ENCODE assay signal across 1 cellular context in the genomic region with DNA sequence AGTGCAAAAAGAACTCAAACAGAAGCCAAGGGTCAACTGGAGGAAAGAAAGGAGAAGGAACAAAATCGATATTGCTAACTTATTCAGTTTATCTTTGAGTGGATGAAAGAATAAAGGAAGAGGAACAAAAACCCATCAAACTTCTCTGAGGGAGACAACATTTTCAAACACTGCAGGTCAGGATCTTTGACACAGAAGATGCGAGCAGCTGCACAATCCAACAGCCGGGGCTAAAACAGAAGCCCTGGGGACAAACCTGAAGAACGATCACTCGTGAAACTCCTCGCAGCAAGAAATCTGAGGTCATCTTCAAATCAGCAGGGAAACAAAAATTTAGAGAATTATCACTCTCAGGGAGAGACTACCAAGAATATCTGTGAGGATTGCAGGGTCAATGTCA.
TF ChIP-seq lines count a peak whose summit lies in the region.

No MANE protein-coding gene starts in this region.

TF ChIP-seq in GM23338, 12 proteins besides CTCF, POLR2A, EP300 and RAD21 (continued from another document):
- TF ChIP-seq, protein P1, sequence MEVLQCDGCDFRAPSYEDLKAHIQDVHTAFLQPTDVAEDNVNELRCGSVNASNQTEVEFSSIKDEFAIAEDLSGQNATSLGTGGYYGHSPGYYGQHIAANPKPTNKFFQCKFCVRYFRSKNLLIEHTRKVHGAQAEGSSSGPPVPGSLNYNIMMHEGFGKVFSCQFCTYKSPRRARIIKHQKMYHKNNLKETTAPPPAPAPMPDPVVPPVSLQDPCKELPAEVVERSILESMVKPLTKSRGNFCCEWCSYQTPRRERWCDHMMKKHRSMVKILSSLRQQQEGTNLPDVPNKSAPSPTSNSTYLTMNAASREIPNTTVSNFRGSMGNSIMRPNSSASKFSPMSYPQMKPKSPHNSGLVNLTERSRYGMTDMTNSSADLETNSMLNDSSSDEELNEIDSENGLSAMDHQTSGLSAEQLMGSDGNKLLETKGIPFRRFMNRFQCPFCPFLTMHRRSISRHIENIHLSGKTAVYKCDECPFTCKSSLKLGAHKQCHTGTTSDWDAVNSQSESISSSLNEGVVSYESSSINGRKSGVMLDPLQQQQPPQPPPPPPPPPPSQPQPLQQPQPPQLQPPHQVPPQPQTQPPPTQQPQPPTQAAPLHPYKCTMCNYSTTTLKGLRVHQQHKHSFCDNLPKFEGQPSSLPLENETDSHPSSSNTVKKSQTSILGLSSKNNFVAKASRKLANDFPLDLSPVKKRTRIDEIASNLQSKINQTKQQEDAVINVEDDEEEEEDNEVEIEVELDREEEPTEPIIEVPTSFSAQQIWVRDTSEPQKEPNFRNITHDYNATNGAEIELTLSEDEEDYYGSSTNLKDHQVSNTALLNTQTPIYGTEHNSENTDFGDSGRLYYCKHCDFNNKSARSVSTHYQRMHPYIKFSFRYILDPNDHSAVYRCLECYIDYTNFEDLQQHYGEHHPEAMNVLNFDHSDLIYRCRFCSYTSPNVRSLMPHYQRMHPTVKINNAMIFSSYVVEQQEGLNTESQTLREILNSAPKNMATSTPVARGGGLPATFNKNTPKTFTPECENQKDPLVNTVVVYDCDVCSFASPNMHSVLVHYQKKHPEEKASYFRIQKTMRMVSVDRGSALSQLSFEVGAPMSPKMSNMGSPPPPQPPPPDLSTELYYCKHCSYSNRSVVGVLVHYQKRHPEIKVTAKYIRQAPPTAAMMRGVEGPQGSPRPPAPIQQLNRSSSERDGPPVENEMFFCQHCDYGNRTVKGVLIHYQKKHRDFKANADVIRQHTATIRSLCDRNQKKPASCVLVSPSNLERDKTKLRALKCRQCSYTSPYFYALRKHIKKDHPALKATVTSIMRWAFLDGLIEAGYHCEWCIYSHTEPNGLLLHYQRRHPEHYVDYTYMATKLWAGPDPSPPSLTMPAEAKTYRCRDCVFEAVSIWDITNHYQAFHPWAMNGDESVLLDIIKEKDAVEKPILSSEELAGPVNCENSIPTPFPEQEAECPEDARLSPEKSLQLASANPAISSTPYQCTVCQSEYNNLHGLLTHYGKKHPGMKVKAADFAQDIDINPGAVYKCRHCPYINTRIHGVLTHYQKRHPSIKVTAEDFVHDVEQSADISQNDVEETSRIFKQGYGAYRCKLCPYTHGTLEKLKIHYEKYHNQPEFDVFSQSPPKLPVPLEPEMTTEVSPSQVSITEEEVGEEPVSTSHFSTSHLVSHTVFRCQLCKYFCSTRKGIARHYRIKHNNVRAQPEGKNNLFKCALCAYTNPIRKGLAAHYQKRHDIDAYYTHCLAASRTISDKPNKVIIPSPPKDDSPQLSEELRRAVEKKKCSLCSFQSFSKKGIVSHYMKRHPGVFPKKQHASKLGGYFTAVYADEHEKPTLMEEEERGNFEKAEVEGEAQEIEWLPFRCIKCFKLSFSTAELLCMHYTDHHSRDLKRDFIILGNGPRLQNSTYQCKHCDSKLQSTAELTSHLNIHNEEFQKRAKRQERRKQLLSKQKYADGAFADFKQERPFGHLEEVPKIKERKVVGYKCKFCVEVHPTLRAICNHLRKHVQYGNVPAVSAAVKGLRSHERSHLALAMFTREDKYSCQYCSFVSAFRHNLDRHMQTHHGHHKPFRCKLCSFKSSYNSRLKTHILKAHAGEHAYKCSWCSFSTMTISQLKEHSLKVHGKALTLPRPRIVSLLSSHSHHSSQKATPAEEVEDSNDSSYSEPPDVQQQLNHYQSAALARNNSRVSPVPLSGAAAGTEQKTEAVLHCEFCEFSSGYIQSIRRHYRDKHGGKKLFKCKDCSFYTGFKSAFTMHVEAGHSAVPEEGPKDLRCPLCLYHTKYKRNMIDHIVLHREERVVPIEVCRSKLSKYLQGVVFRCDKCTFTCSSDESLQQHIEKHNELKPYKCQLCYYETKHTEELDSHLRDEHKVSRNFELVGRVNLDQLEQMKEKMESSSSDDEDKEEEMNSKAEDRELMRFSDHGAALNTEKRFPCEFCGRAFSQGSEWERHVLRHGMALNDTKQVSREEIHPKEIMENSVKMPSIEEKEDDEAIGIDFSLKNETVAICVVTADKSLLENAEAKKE (CRISPR knock-in tag; IDR thresholded peaks at IDR 0.05), result no peak
- TF ChIP-seq, protein P2, sequence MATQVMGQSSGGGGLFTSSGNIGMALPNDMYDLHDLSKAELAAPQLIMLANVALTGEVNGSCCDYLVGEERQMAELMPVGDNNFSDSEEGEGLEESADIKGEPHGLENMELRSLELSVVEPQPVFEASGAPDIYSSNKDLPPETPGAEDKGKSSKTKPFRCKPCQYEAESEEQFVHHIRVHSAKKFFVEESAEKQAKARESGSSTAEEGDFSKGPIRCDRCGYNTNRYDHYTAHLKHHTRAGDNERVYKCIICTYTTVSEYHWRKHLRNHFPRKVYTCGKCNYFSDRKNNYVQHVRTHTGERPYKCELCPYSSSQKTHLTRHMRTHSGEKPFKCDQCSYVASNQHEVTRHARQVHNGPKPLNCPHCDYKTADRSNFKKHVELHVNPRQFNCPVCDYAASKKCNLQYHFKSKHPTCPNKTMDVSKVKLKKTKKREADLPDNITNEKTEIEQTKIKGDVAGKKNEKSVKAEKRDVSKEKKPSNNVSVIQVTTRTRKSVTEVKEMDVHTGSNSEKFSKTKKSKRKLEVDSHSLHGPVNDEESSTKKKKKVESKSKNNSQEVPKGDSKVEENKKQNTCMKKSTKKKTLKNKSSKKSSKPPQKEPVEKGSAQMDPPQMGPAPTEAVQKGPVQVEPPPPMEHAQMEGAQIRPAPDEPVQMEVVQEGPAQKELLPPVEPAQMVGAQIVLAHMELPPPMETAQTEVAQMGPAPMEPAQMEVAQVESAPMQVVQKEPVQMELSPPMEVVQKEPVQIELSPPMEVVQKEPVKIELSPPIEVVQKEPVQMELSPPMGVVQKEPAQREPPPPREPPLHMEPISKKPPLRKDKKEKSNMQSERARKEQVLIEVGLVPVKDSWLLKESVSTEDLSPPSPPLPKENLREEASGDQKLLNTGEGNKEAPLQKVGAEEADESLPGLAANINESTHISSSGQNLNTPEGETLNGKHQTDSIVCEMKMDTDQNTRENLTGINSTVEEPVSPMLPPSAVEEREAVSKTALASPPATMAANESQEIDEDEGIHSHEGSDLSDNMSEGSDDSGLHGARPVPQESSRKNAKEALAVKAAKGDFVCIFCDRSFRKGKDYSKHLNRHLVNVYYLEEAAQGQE (IDR thresholded peaks at IDR 0.05; ENCODE audit: unreplicated experiment), result no peak
- TF ChIP-seq NANOG (IDR thresholded peaks at IDR 0.05; ENCODE audit: borderline replicate concordance) (no peak), ZNF331 (CRISPR knock-in tag; IDR thresholded peaks at IDR 0.05; ENCODE audit: low read depth) (no peak), POLR2AphosphoS5 (IDR thresholded peaks at IDR 0.05; ENCODE audit: low read depth) (no peak)
